In the genomic region with DNA sequence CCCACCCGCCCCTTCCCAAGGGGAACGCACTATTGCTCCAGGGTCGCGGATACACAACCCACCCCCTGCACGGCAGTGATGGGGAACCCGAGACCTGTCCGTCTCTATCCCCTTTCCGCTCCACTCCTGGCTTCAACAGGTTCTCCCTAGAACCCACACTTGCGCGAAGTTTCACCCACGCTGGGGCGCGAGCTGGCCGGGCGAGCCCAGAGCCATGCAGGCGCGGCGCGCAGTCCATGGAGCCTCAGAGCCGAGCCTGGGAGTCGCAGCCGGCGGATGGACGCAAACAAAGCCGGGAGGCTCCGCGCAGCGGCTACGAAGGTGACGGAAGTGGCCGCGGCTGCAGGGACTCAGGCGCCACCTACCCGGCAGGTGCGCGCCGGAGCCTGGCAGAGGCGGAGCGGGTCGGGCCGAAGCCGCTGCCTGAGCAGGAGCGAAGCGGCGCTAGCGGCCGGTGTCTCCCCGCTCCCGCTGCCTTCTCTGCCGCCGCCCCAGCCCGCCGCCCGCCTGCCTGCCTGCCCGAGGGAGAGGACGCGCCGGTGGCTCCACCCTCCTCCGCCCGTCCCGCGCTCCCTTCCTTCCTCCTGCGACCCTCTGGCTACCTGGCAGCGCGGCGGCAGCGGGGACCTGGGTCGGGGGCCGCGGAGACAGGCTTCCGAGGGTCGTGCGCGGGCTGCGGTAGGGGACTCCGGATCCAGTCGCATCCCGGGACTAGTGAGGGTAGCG, we compare ENCODE assay signal across 8 cellular contexts. TPM values are rescaled to one million over a fixed set of nuclear protein-coding genes. Genes with fewer than 3 reads are reported as not detected.
DNase-seq lines count a peak whose midpoint lies in the region; ATAC-seq, FAIRE-seq and TF ChIP-seq lines count a peak whose summit lies in the region.

No MANE protein-coding gene starts in this region.

- H3K27ac ChIP-seq in heart right ventricle (no peak overlapping the region), small intestine (ENCODE audit: low read depth in 1 of 2, low read length in 1 of 2) (no peak overlapping the region)

- DNase-seq in NCI-H2196 (lab: John Stamatoyannopoulos, UW; ENCODE audit: unreplicated experiment) (peak; percentile 53), NCI-H2196 treated with DMSO at 0.1 percent for 48 hours (lab: John Stamatoyannopoulos, UW; ENCODE audit: unreplicated experiment) (no peak), SW480 (ENCODE audit: low spot score) (peak; percentile 66), heart right ventricle (no peak), small intestine (peak; percentile 63), Ammon's horn (ENCODE audit: low spot score) (no peak)

- H3K4me3 ChIP-seq in heart right ventricle (peak overlapping the region in 8 of 10 donors; percentile 8 to 30 (median 18)), small intestine (ENCODE audit: low read depth in 1 of 2, low read length in 2 of 2) (peak overlapping the region in 1 of 2 donors; percentile 32)

- ATAC-seq in heart right ventricle (peak in 1 of 8 donors; percentile 32), HG03565 (IDR thresholded peaks at IDR 0.05; ENCODE audit: unreplicated experiment) (no peak), GM21423 (IDR thresholded peaks at IDR 0.05; ENCODE audit: unreplicated experiment) (no peak)

- H3K4me1 ChIP-seq in heart right ventricle: peaks cover 3 to 28% (median 20%) of the 10 kb centered on the region in 9 donors
- H3K4me1 ChIP-seq in small intestine (ENCODE audit: control insufficient read depth in 2 of 2, insufficient read depth in 1 of 2, low read depth in 1 of 2, low read length in 1 of 2): no peaks in the 10 kb centered on the region

- no peak for FAIRE-seq in small intestine (lab: Jason Lieb, UNC)

- H3K36me3 ChIP-seq in heart right ventricle: no peaks in the 10 kb centered on the region
- H3K36me3 ChIP-seq in small intestine (ENCODE audit: control insufficient read depth in 2 of 2, insufficient read depth in 2 of 2, low read length in 2 of 2): no peaks in the 10 kb centered on the region

- H3K9me3 ChIP-seq in heart right ventricle (peaks cover 0 to 19% (median 0%) of the 10 kb centered on the region in 11 donors), small intestine (ENCODE audit: control insufficient read depth, low read depth) (no peaks in the 10 kb centered on the region)

- WGBS in heart right ventricle, 2 donors: 1% methylated on average over 59 to 77 of the region's 79 CpGs
- 2 to 3% (median 2%) methylated on average over 40 to 79 of the region's 79 CpGs for WGBS in small intestine, 3 donors

- TF ChIP-seq CTCF in heart right ventricle (IDR thresholded peaks at IDR 0.05): no peak

- H3K27me3 ChIP-seq in heart right ventricle: peaks cover 33 to 95% (median 88%) of the 10 kb centered on the region in 7 donors
- H3K27me3 ChIP-seq in small intestine (ENCODE audit: control insufficient read depth in 2 of 2, insufficient read depth in 2 of 2, low read length in 2 of 2): peaks cover 19 to 41% of the 10 kb centered on the region in 2 donors

- intact Hi-C loops in heart right ventricle (cut with DNase I): no loop called here

RNA-seq across cellular contexts. Expression of a gene that starts 14.0 kb away (rescaled TPM):
- not detected for total RNA-seq in heart right ventricle
- polyA plus RNA-seq in heart right ventricle: not detected
- polyA plus RNA-seq in small intestine: under 1 TPM in 1 of 3 donors, not detected in 2; 0.01 TPM

RNA-seq across cellular contexts. Expression of a gene that starts 35.3 kb away (rescaled TPM):
- total RNA-seq in heart right ventricle: not detected
- not detected for polyA plus RNA-seq in heart right ventricle
- polyA plus RNA-seq in small intestine: 100 to 1,000 TPM in 2 of 3 donors, 10 to 100 TPM in 1; 37.7 to 261 (median 204) TPM

RNA-seq across cellular contexts. Expression of a gene that starts 42.1 kb away (rescaled TPM):
- total RNA-seq in heart right ventricle: not detected
- polyA plus RNA-seq in heart right ventricle: not detected
- not detected for polyA plus RNA-seq in small intestine

Comparison
In these comparisons a context has a peak if more than half of its experiments do, and no peak if none do; other contexts are left out.
1. DNase-seq: peak in NCI-H2196 (single experiment), SW480 (single experiment) and small intestine (single experiment); none in NCI-H2196 treated with DMSO at 0.1 percent for 48 hours (single experiment), heart right ventricle (0 of 2) and Ammon's horn (single experiment).
2. RNA of a gene that starts 35.3 kb away (polyA plus RNA-seq): 37.7 to 261 TPM in small intestine; not detected in heart right ventricle; every median in the first group is over 10 times any median in the second.